21 cellular contexts compared by ENCODE assay signal in genomic region chr14:102222009-102222575, GRCh38.
"Had no signal": no experiment of that assay in that cellular context is flagged by ENCODE, and none has a peak within 500 bp of the region (broad histone marks: within the 10 kb centered on the region; RNA-seq: fewer than 3 reads in every experiment).

No MANE protein-coding gene starts in this region.

- H3K9me3 Mint-ChIP-seq: effector memory CD8-positive, alpha-beta T cell; naive thymus-derived CD4-positive, alpha-beta T cell; nephron; stimulated activated memory B cell treated with anti-CD40 and anti-IgM and Interleukin-4, amounts not matched to agents 10 μg/mL and 1 μg/mL and 100 μg/mL, for 72 hours; type B pancreatic cell had no signal

- DNase-seq: cortex of kidney; effector memory CD8-positive, alpha-beta T cell; gastrocnemius medialis; head of caudate nucleus; left cardiac atrium; left lung; mesenchymal stem cell; midbrain; naive thymus-derived CD4-positive, alpha-beta T cell; right lobe of liver; stimulated activated CD4-positive, alpha-beta T cell treated with anti-CD3 and anti-CD28 coated beads, Interleukin-12 subunit alpha, Interleukin-12 subunit beta, amount 100 ng/mL, for 4 hours; stimulated activated CD4-positive, alpha-beta T cell treated with anti-CD3 and anti-CD28 coated beads, Interleukin-1b, Interleukin-23, amount 100 ng/mL, for 48 hours; stimulated activated CD4-positive, alpha-beta T cell treated with anti-CD3 and anti-CD28 coated beads, Interleukin-4, amount 100 ng/mL, for 1 hour; stimulated activated naive CD8-positive, alpha-beta T cell treated with anti-CD3 and anti-CD28 coated beads, Interleukin-15, Interleukin-2, amounts not matched to agents 100 U/mL and 50 U/mL, for 24 hours; substantia nigra; testis; tibial artery had no signal

- H3K27ac Mint-ChIP-seq: nephron; stimulated activated memory B cell treated with anti-CD40 and anti-IgM and Interleukin-4, amounts not matched to agents 10 μg/mL and 1 μg/mL and 100 μg/mL, for 72 hours; type B pancreatic cell had no signal

- H3K4me3 Mint-ChIP-seq: effector memory CD8-positive, alpha-beta T cell; naive thymus-derived CD4-positive, alpha-beta T cell; nephron; stimulated activated memory B cell treated with anti-CD40 and anti-IgM and Interleukin-4, amounts not matched to agents 10 μg/mL and 1 μg/mL and 100 μg/mL, for 72 hours; type B pancreatic cell had no signal

- H3K27me3 Mint-ChIP-seq: effector memory CD8-positive, alpha-beta T cell; naive thymus-derived CD4-positive, alpha-beta T cell; stimulated activated memory B cell treated with anti-CD40 and anti-IgM and Interleukin-4, amounts not matched to agents 10 μg/mL and 1 μg/mL and 100 μg/mL, for 72 hours; type B pancreatic cell had no signal

- ATAC-seq: effector memory CD8-positive, alpha-beta T cell; gastrocnemius medialis; left cardiac atrium; left lung; naive thymus-derived CD4-positive, alpha-beta T cell; pancreas; stimulated activated memory B cell treated with anti-CD40 and anti-IgM and Interleukin-4, amounts not matched to agents 10 μg/mL and 1 μg/mL and 100 μg/mL, for 72 hours; stimulated activated naive CD8-positive, alpha-beta T cell treated with anti-CD3 and anti-CD28 coated beads, Interleukin-15, Interleukin-2, amounts not matched to agents 100 U/mL and 50 U/mL, for 24 hours had no signal
